Comparison of ENCODE assay signal across 8 cellular contexts in genomic region chr15:52709172-52709979, GRCh38. TPM values are rescaled to one million over a fixed set of nuclear protein-coding genes. Genes with fewer than 3 reads are reported as not detected.
DNase-seq lines count a peak whose midpoint lies in the region; ATAC-seq, FAIRE-seq and TF ChIP-seq lines count a peak whose summit lies in the region.

No MANE protein-coding gene starts in this region.

- ATAC-seq in GM21529 (IDR thresholded peaks at IDR 0.05; ENCODE audit: unreplicated experiment), result peak; percentile 94

- H3K27me3 ChIP-seq in tibial artery (no peaks in the 10 kb centered on the region), ascending aorta (no peaks in the 10 kb centered on the region)

- H3K4me3 ChIP-seq in tibial artery, result no peak overlapping the region
- H3K4me3 ChIP-seq in ascending aorta, result no peak overlapping the region

- no peaks in the 10 kb centered on the region for H3K4me1 ChIP-seq in tibial artery
- no peaks in the 10 kb centered on the region for H3K4me1 ChIP-seq in ascending aorta

- TF ChIP-seq CTCF in tibial artery (IDR thresholded peaks at IDR 0.05) (no peak), ascending aorta (IDR thresholded peaks at IDR 0.05) (no peak)

- TF ChIP-seq POLR2A in GM12891 (IDR thresholded peaks at IDR 0.05; ENCODE audit: low read depth, low read length), result no peak

- H3K36me3 ChIP-seq in tibial artery (no peaks in the 10 kb centered on the region), ascending aorta (no peaks in the 10 kb centered on the region)

- H3K9me3 ChIP-seq in tibial artery, result no peaks in the 10 kb centered on the region
- no peaks in the 10 kb centered on the region for H3K9me3 ChIP-seq in ascending aorta

- DNase-seq in GM12891 (ENCODE audit: insufficient read length, low spot score) (no peak), HuH-7 (ENCODE audit: low spot score) (peak; percentile 56), iPS DF 4.7 (ENCODE audit: extremely low read depth, low spot score) (peak; percentile 51), tibial artery (no peak), SKM-1 treated with dmso at 0.1 percent for 144 hours (lab: John Stamatoyannopoulos, UW; ENCODE audit: unreplicated experiment) (no peak), ascending aorta (ENCODE audit: low spot score in 2 of 2) (no peak), DMS153 (lab: John Stamatoyannopoulos, UW) (no peak)

- FAIRE-seq in GM12891 (lab: Jason Lieb, UNC), result peak; percentile 82

- intact Hi-C loops in tibial artery (cut with DNase I; ENCODE audit: low total_unique reads) (no loop called here), ascending aorta (cut with DNase I) (no loop called here)

- H3K27ac ChIP-seq in tibial artery (no peak overlapping the region), ascending aorta (no peak overlapping the region)

TF ChIP-seq in GM12891, 5 proteins besides CTCF, POLR2A, EP300 and RAD21:
- TF ChIP-seq SPI1 (IDR thresholded peaks at IDR 0.05; ENCODE audit: low read depth, low read length), result no peak
- TF ChIP-seq PAX5 (IDR thresholded peaks at IDR 0.05; ENCODE audit: insufficient read depth, low read length, severe bottlenecking), result no peak
- TF ChIP-seq POU2F2 (IDR thresholded peaks at IDR 0.05; ENCODE audit: low read depth, low read length), result no peak
- no peak for TF ChIP-seq TAF1 (IDR thresholded peaks at IDR 0.05; ENCODE audit: low read depth, low read length)
- TF ChIP-seq POLR2AphosphoS5 (IDR thresholded peaks at IDR 0.05; ENCODE audit: low read depth, low read length), result no peak

RNA-seq across cellular contexts. Expression of gene ATOSA, which starts 30.2 kb away (rescaled TPM):
- 7.9 TPM for polyA plus RNA-seq in GM12891 (2012; ENCODE audit: low read depth, missing spikeins)
- 29.9 TPM for total RNA-seq in ascending aorta

Comparison
In these comparisons a context has a peak if more than half of its experiments do, and no peak if none do; other contexts are left out.
1. DNase-seq: peak in HuH-7 (single experiment) and iPS DF 4.7 (single experiment); none in GM12891 (single experiment), tibial artery (0 of 2), SKM-1 treated with dmso at 0.1 percent for 144 hours (single experiment), ascending aorta (0 of 2) and DMS153 (single experiment).